Comparison of ENCODE assay signal across 11 cellular contexts in the genomic region with DNA sequence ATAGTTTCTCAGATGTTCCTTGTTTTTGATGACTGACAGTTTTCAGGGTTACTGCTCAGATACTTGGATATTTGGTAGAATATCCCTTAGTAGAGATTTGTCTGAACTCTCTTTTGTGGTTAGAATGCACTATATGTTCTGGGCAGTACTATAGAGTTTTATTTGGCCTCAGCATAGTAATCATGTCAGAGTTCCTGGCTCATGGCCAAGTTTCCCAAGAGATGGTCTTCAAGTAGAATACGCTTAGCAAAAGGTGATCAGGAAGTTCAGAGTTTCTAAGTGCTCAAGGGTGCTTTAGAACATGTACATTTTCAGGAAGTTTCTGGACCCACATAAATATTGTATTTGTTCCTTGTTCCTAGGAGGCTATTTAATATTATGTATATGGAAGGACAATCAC.
"Had no signal": no experiment of that assay in that cellular context is flagged by ENCODE, and none has a peak within 500 bp of the region (broad histone marks: within the 10 kb centered on the region; RNA-seq: fewer than 3 reads in every experiment).

No MANE protein-coding gene starts in this region.

- DNase-seq: activated CD4-positive, CD25-positive, alpha-beta regulatory T cell treated with anti-CD3 and anti-CD28 coated beads, Interleukin-2, amount 50 U/mL, for 72 hours; activated naive CD8-positive, alpha-beta T cell treated with anti-CD3 and anti-CD28 coated beads, Interleukin-2, amount 10 ng/mL, durations not matched to agents 7 days and 5 days; cerebellar nuclear complex; effector memory CD8-positive, alpha-beta T cell; kidney; left ventricle myocardium inferior; natural killer cell; stimulated activated CD4-positive, alpha-beta T cell treated with anti-CD3 and anti-CD28 coated beads, Interleukin-12 subunit alpha, Interleukin-12 subunit beta, amount 100 ng/mL, for 4 hours; T-helper 9 cell had no signal

- ATAC-seq: effector memory CD8-positive, alpha-beta T cell; gastroesophageal sphincter; natural killer cell; stimulated activated memory B cell treated with anti-CD40 and anti-IgM and Interleukin-4, amounts not matched to agents 10 μg/mL and 1 μg/mL and 100 μg/mL, for 72 hours had no signal

- H3K4me3 ChIP-seq: gastroesophageal sphincter, left ventricle myocardium inferior had no signal
